Comparison of ENCODE assay signal across 26 cellular contexts in genomic region chr5:136113606-136114005, GRCh38.
"Had no signal": no experiment of that assay in that cellular context is flagged by ENCODE, and none has a peak within 500 bp of the region (broad histone marks: within the 10 kb centered on the region; RNA-seq: fewer than 3 reads in every experiment).

No MANE protein-coding gene starts in this region.

- DNase-seq: activated CD4-positive, alpha-beta T cell treated with anti-CD3 and anti-CD28 coated beads for 36 hours; activated CD4-positive, CD25-positive, alpha-beta regulatory T cell; activated CD8-positive, alpha-beta memory T cell treated with anti-CD3 and anti-CD28 coated beads, Interleukin-2, amount 10 ng/mL, durations not matched to agents 7 days and 5 days; activated CD8-positive, alpha-beta T cell treated with anti-CD3 and anti-CD28 coated beads, Interleukin-2, amount 10 ng/mL, durations not matched to agents 7 days and 5 days; activated naive CD8-positive, alpha-beta T cell treated with anti-CD3 and anti-CD28 coated beads, Interleukin-2, amount 50 U/mL, for 24 hours; activated T-cell treated with anti-CD3 and anti-CD28 coated beads, Interleukin-2, amount 50 U/mL, for 48 hours; amygdala; caudate nucleus; cortex of kidney; effector memory CD8-positive, alpha-beta T cell; foreskin fibroblast; heart left ventricle; hypothalamus; immature natural killer cell; naive thymus-derived CD4-positive, alpha-beta T cell; stimulated activated CD4-positive, alpha-beta T cell treated with anti-CD3 and anti-CD28 coated beads, Interleukin-12 subunit alpha, Interleukin-12 subunit beta, amount 100 ng/mL, for 4 hours; stimulated activated CD4-positive, alpha-beta T cell treated with anti-CD3 and anti-CD28 coated beads, Interleukin-4, amount 100 ng/mL, for 1 hour; trophoblast cell had no signal

- H3K36me3 Mint-ChIP-seq: activated CD8-positive, alpha-beta memory T cell treated with anti-CD3 and anti-CD28 coated beads, Interleukin-2, amount 10 ng/mL, durations not matched to agents 7 days and 5 days; activated naive CD4-positive, alpha-beta T cell treated with anti-CD3 and anti-CD28 coated beads, Interleukin-2, amount 50 U/mL, for 24 hours; immature natural killer cell; mesothelial cell of epicardium; naive thymus-derived CD4-positive, alpha-beta T cell; stimulated activated effector memory CD8-positive, alpha-beta T cell treated with anti-CD3 and anti-CD28 coated beads, Interleukin-12 subunit alpha, Interleukin-12 subunit beta, amount 100 ng/mL, for 72 hours had no signal

- ATAC-seq: activated CD4-positive, alpha-beta T cell treated with anti-CD3 and anti-CD28 coated beads for 36 hours; activated CD8-positive, alpha-beta memory T cell treated with anti-CD3 and anti-CD28 coated beads, Interleukin-2, amount 10 ng/mL, durations not matched to agents 7 days and 5 days; activated CD8-positive, alpha-beta T cell treated with anti-CD3 and anti-CD28 coated beads, Interleukin-2, amount 10 ng/mL, durations not matched to agents 7 days and 5 days; activated naive CD8-positive, alpha-beta T cell treated with anti-CD3 and anti-CD28 coated beads, Interleukin-2, amount 50 U/mL, for 24 hours; effector memory CD8-positive, alpha-beta T cell; heart left ventricle; naive thymus-derived CD4-positive, alpha-beta T cell; sciatic nerve; stimulated activated effector memory CD8-positive, alpha-beta T cell treated with anti-CD3 and anti-CD28 coated beads, Interleukin-12 subunit alpha, Interleukin-12 subunit beta, amount 100 ng/mL, for 72 hours had no signal

- H3K4me3 Mint-ChIP-seq: activated CD4-positive, alpha-beta T cell treated with anti-CD3 and anti-CD28 coated beads for 36 hours; activated CD8-positive, alpha-beta memory T cell treated with anti-CD3 and anti-CD28 coated beads, Interleukin-2, amount 10 ng/mL, durations not matched to agents 7 days and 5 days; activated CD8-positive, alpha-beta T cell treated with anti-CD3 and anti-CD28 coated beads, Interleukin-2, amount 10 ng/mL, durations not matched to agents 7 days and 5 days; activated naive CD4-positive, alpha-beta T cell treated with anti-CD3 and anti-CD28 coated beads, Interleukin-2, amount 50 U/mL, for 24 hours; activated naive CD8-positive, alpha-beta T cell treated with anti-CD3 and anti-CD28 coated beads, Interleukin-2, amount 50 U/mL, for 24 hours; effector memory CD8-positive, alpha-beta T cell; immature natural killer cell; mesothelial cell of epicardium; naive thymus-derived CD4-positive, alpha-beta T cell; stimulated activated effector memory CD8-positive, alpha-beta T cell treated with anti-CD3 and anti-CD28 coated beads, Interleukin-12 subunit alpha, Interleukin-12 subunit beta, amount 100 ng/mL, for 72 hours; stimulated activated naive CD8-positive, alpha-beta T cell treated with anti-CD3 and anti-CD28 coated beads, Interleukin-15, Interleukin-2, amounts not matched to agents 100 ng/mL and 50 ng/mL, for 24 hours had no signal

- H3K4me1 Mint-ChIP-seq: activated CD4-positive, alpha-beta T cell treated with anti-CD3 and anti-CD28 coated beads for 36 hours; activated CD8-positive, alpha-beta memory T cell treated with anti-CD3 and anti-CD28 coated beads, Interleukin-2, amount 10 ng/mL, durations not matched to agents 7 days and 5 days; activated naive CD4-positive, alpha-beta T cell treated with anti-CD3 and anti-CD28 coated beads, Interleukin-2, amount 50 U/mL, for 24 hours; activated naive CD8-positive, alpha-beta T cell treated with anti-CD3 and anti-CD28 coated beads, Interleukin-2, amount 50 U/mL, for 24 hours; immature natural killer cell; stimulated activated effector memory CD8-positive, alpha-beta T cell treated with anti-CD3 and anti-CD28 coated beads, Interleukin-12 subunit alpha, Interleukin-12 subunit beta, amount 100 ng/mL, for 72 hours had no signal

- H3K4me1 ChIP-seq: heart left ventricle had no signal

- H3K36me3 ChIP-seq: heart left ventricle, thoracic aorta had no signal

- H3K27ac ChIP-seq: heart left ventricle, thoracic aorta had no signal

- H3K4me3 ChIP-seq: heart left ventricle, skin epidermis, thoracic aorta had no signal

- H3K9me3 ChIP-seq: heart left ventricle, thoracic aorta had no signal

- H3K9me3 Mint-ChIP-seq: activated naive CD4-positive, alpha-beta T cell treated with anti-CD3 and anti-CD28 coated beads, Interleukin-2, amount 50 U/mL, for 24 hours; activated naive CD8-positive, alpha-beta T cell treated with anti-CD3 and anti-CD28 coated beads, Interleukin-2, amount 50 U/mL, for 24 hours; activated T-helper 2 cell treated with anti-CD3 and anti-CD28 coated beads, Interferon-gamma antibody, Interleukin-2, Interleukin-4, amounts not matched to agents 10 μg/mL and 5 μg/mL and 100 μg/mL, durations not matched to agents 14 hours and 24 hours and 36 hours; effector memory CD8-positive, alpha-beta T cell; immature natural killer cell; mesothelial cell of epicardium; naive thymus-derived CD4-positive, alpha-beta T cell; stimulated activated effector memory CD8-positive, alpha-beta T cell treated with anti-CD3 and anti-CD28 coated beads, Interleukin-12 subunit alpha, Interleukin-12 subunit beta, amount 100 ng/mL, for 72 hours; stimulated activated naive CD8-positive, alpha-beta T cell treated with anti-CD3 and anti-CD28 coated beads, Interleukin-15, Interleukin-2, amounts not matched to agents 100 ng/mL and 50 ng/mL, for 24 hours had no signal

- H3K27ac Mint-ChIP-seq: activated CD4-positive, alpha-beta T cell treated with anti-CD3 and anti-CD28 coated beads for 36 hours; activated CD8-positive, alpha-beta memory T cell treated with anti-CD3 and anti-CD28 coated beads, Interleukin-2, amount 10 ng/mL, durations not matched to agents 7 days and 5 days; activated CD8-positive, alpha-beta T cell treated with anti-CD3 and anti-CD28 coated beads, Interleukin-2, amount 10 ng/mL, durations not matched to agents 7 days and 5 days; activated naive CD4-positive, alpha-beta T cell treated with anti-CD3 and anti-CD28 coated beads, Interleukin-2, amount 50 U/mL, for 24 hours; activated naive CD8-positive, alpha-beta T cell treated with anti-CD3 and anti-CD28 coated beads, Interleukin-2, amount 50 U/mL, for 24 hours; activated T-helper 2 cell treated with anti-CD3 and anti-CD28 coated beads, Interferon-gamma antibody, Interleukin-2, Interleukin-4, amounts not matched to agents 10 μg/mL and 5 μg/mL and 100 μg/mL, durations not matched to agents 14 hours and 24 hours and 36 hours; effector memory CD8-positive, alpha-beta T cell; immature natural killer cell; mesothelial cell of epicardium; naive thymus-derived CD4-positive, alpha-beta T cell; stimulated activated effector memory CD8-positive, alpha-beta T cell treated with anti-CD3 and anti-CD28 coated beads, Interleukin-12 subunit alpha, Interleukin-12 subunit beta, amount 100 ng/mL, for 72 hours; stimulated activated naive CD8-positive, alpha-beta T cell treated with anti-CD3 and anti-CD28 coated beads, Interleukin-15, Interleukin-2, amounts not matched to agents 100 ng/mL and 50 ng/mL, for 24 hours had no signal

- H3K27me3 ChIP-seq: heart left ventricle had no signal
